In the genomic region with DNA sequence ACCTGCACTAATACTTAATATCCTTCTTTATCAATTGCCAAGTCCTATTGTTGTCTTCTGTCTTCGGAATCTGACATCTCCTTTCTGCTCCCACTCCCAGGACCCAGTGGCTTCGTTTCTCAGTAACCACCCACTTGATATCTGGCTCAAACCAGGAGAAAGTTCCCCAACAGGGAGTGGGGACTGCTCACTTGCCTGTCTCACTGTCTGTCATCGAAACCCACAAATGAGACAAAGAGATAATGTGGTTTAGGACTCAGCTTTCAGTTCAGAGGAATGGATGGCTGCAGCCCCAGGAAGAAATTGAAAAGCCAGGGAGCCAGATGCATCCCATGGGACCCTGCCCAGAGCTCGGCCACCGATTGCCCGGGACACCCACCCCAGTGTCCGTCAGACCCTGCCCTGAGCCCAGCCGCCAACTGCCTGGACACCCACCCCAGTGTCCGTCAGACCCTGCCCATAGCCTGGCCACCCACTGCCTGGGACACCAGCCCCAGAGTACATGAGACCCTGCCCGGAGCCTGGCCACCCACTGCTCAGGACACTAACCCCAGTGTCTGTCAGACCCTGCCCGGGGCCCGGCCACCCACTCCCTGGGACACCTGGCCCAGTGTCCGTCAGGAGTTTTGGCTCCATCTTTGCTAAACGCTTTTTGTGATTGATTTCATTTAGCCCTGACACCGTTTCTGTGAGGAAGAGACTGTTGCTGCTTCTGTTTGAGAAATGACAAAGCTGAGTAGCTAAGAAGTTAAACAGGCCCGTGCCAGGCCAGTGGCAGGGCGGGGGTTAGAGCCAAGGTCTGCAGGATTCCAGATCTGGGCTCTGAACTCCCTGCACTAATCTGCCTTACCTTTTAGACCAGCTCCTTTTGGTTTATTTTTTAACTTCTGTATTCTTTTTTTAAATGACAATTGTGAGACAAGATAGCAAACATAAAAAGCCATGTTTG, we compare ENCODE assay signal across 1 cellular context.
TF ChIP-seq lines count a peak whose summit lies in the region.

No MANE protein-coding gene starts in this region.

TF ChIP-seq in GM12878, 131 proteins besides CTCF, POLR2A, EP300 and RAD21:
- TF ChIP-seq ZBED1 (IDR thresholded peaks at IDR 0.05; ENCODE audit: borderline replicate concordance) = no peak
- TF ChIP-seq PAX8 (IDR thresholded peaks at IDR 0.05) = no peak
- TF ChIP-seq, protein P1, sequence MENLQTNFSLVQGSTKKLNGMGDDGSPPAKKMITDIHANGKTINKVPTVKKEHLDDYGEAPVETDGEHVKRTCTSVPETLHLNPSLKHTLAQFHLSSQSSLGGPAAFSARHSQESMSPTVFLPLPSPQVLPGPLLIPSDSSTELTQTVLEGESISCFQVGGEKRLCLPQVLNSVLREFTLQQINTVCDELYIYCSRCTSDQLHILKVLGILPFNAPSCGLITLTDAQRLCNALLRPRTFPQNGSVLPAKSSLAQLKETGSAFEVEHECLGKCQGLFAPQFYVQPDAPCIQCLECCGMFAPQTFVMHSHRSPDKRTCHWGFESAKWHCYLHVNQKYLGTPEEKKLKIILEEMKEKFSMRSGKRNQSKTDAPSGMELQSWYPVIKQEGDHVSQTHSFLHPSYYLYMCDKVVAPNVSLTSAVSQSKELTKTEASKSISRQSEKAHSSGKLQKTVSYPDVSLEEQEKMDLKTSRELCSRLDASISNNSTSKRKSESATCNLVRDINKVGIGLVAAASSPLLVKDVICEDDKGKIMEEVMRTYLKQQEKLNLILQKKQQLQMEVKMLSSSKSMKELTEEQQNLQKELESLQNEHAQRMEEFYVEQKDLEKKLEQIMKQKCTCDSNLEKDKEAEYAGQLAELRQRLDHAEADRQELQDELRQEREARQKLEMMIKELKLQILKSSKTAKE (IDR thresholded peaks at IDR 0.05; ENCODE audit: low read depth, poor library complexity, severe bottlenecking) = no peak
